In the genomic region with DNA sequence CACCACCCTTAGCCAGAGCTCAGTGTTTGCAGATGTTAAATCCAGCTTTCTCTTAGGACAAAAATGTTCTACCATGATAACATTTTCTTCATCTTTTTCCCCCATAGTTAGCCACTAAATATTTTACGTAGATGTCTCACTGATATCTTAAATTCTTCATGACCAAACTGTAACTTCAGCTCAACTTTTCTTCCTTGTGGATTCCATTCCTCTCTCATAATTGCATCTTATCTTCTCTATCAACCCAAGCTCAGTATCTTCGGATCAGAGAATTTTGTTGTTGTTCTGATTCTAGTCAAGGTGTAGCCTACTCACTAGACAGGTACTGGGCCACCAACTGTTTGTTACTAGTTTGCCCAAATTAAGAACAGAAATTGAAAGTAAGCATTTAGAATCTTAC, we compare ENCODE assay signal across 30 cellular contexts.
"Had no signal": no experiment of that assay in that cellular context is flagged by ENCODE, and none has a peak within 500 bp of the region (broad histone marks: within the 10 kb centered on the region; RNA-seq: fewer than 3 reads in every experiment).

No MANE protein-coding gene starts in this region.

- H3K27me3 Mint-ChIP-seq: activated naive CD4-positive, alpha-beta T cell treated with anti-CD3 and anti-CD28 coated beads, Interleukin-2, amount 50 U/mL, for 24 hours; activated T-cell treated with anti-CD3 and anti-CD28 coated beads, Interleukin-2, amount 50 U/mL, for 24 hours; activated T-helper 17 cell treated with anti-CD3 and anti-CD28 coated beads, Interleukin-2, amount 50 U/mL, for 72 hours; effector memory CD8-positive, alpha-beta T cell; natural killer cell treated with Interleukin-12 subunit alpha and Interleukin-12 subunit beta and Interleukin-15 and Interleukin-18, amount 100 ng/mL, for 72 hours had no signal

- H3K27ac Mint-ChIP-seq: activated T-cell treated with anti-CD3 and anti-CD28 coated beads, Interleukin-2, amount 50 U/mL, for 24 hours; activated T-helper 17 cell treated with anti-CD3 and anti-CD28 coated beads, Interleukin-2, amount 50 U/mL, for 72 hours; T-helper 2 cell treated with Interferon-gamma antibody and Interleukin-4, amounts not matched to agents 5 μg/mL and 100 μg/mL, for 36 hours had no signal

- H3K9me3 Mint-ChIP-seq: activated T-helper 17 cell treated with anti-CD3 and anti-CD28 coated beads, Interleukin-2, amount 50 U/mL, for 72 hours; effector memory CD8-positive, alpha-beta T cell; natural killer cell treated with Interleukin-12 subunit alpha and Interleukin-12 subunit beta and Interleukin-15 and Interleukin-18, amount 100 ng/mL, for 72 hours; T-helper 2 cell treated with Interferon-gamma antibody and Interleukin-4, amounts not matched to agents 5 μg/mL and 100 μg/mL, for 36 hours had no signal

- H3K36me3 ChIP-seq: adrenal gland, ascending aorta, brain microvascular endothelial cell, esophagus muscularis mucosa, heart right ventricle, left lung, lower lobe of right lung, spleen, transverse colon had no signal

- H3K4me3 ChIP-seq: adrenal gland, ascending aorta, coronary artery, dorsolateral prefrontal cortex, esophagus muscularis mucosa, heart right ventricle, left lung, lower lobe of right lung, spleen, transverse colon had no signal

- H3K9me3 ChIP-seq: adrenal gland, ascending aorta, esophagus muscularis mucosa, heart right ventricle, left lung, lower lobe of right lung, spleen, transverse colon had no signal

- H3K27me3 ChIP-seq: adrenal gland, ascending aorta, brain microvascular endothelial cell, dorsolateral prefrontal cortex, esophagus muscularis mucosa, foreskin keratinocyte, heart right ventricle, left lung, spleen, transverse colon had no signal

- DNase-seq: activated CD4-positive, alpha-beta T cell treated with anti-CD3 and anti-CD28 coated beads for 4 hours; activated CD4-positive, alpha-beta T cell treated with anti-CD3 and anti-CD28 coated beads, Interleukin-2, amount 50 U/mL, for 48 hours; activated CD4-positive, CD25-positive, alpha-beta regulatory T cell; activated CD8-positive, alpha-beta memory T cell treated with anti-CD3 and anti-CD28 coated beads, Interleukin-2, amount 50 U/mL, for 4 hours; activated T-cell treated with anti-CD3 and anti-CD28 coated beads, Interleukin-2, amount 50 U/mL, for 24 hours; adrenal gland; brain microvascular endothelial cell; dorsolateral prefrontal cortex; effector memory CD8-positive, alpha-beta T cell; foreskin keratinocyte; heart right ventricle; left lung; lower lobe of right lung; mesendoderm; posterior cingulate gyrus; right cardiac atrium; spleen; stimulated activated naive CD4-positive, alpha-beta T cell treated with Interleukin-2 at 50 U/mL for 16 hours; T-helper 1 cell; transverse colon had no signal

- FAIRE-seq: endothelial cell of umbilical vein, islet of Langerhans, urothelium cell line had no signal

- H3K27ac ChIP-seq: adrenal gland, ascending aorta, brain microvascular endothelial cell, coronary artery, dorsolateral prefrontal cortex, esophagus muscularis mucosa, foreskin keratinocyte, heart right ventricle, left lung, lower lobe of right lung, transverse colon had no signal

- H3K4me3 Mint-ChIP-seq: activated naive CD4-positive, alpha-beta T cell treated with anti-CD3 and anti-CD28 coated beads, Interleukin-2, amount 50 U/mL, for 24 hours; activated T-cell treated with anti-CD3 and anti-CD28 coated beads, Interleukin-2, amount 50 U/mL, for 24 hours; activated T-helper 17 cell treated with anti-CD3 and anti-CD28 coated beads, Interleukin-2, amount 50 U/mL, for 72 hours; natural killer cell treated with Interleukin-12 subunit alpha and Interleukin-12 subunit beta and Interleukin-15 and Interleukin-18, amount 100 ng/mL, for 72 hours; T-helper 2 cell treated with Interferon-gamma antibody and Interleukin-4, amounts not matched to agents 5 μg/mL and 100 μg/mL, for 36 hours had no signal

- H3K4me1 ChIP-seq: foreskin keratinocyte, lower lobe of right lung had no signal

- ATAC-seq: activated T-helper 17 cell treated with anti-CD3 and anti-CD28 coated beads, Interleukin-2, amount 50 U/mL, for 72 hours; effector memory CD8-positive, alpha-beta T cell; foreskin keratinocyte; left lung; lower lobe of right lung; natural killer cell treated with Interleukin-12 subunit alpha and Interleukin-12 subunit beta and Interleukin-15 and Interleukin-18, amount 100 ng/mL, for 72 hours; right cardiac atrium had no signal
